ENCODE assay signal across 8 cellular contexts in the genomic region with DNA sequence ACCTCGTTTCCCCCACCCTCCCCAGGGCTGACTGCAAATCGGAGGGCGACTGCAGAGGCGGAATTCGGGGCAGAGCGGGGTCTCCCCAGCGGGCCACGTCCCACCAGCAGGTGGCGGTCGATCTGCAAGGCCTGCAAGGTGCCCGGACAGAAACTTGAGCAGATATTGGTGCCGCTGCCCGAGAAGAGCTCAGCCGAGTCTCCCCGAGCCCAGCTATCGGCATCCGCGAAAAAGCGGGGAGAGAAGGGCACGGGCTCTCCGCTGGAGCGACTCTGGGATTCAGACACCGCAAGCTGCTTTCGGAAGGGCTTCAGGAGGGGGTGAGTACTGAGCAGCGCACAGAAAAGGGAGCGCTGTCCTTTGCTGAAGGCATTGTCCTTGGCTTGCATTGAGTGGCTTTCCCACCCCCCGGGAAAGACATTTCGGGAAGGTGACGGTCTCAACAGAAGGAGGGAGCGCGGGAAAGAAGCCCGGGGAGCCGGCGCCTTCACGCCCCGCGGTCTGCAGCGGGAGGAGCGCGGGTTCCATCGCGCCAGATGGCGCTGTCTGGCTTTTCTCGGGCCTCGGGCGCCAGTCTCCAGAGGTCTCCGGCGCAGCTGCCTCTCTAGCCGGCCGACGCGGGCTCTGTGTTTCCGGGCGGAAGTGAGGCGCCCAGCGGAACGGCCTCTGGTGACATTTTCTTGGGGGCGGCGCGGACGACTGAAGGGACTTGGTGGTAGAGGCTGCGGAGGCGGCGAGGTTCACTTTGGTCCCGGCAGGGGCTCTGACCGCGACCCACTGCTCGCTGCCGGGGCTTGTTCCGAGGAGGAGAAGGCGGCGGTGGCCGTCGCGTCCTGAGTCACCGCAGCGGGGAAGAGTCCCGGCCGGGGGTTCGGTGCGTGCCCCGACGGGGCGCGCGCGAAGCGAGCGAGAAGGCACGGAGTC.
A peak's percentile ranks its signal among the peaks of the same experiment; 100 is the strongest.
DNase-seq lines count a peak whose midpoint lies in the region; ATAC-seq, FAIRE-seq and TF ChIP-seq lines count a peak whose summit lies in the region.

No MANE protein-coding gene starts in this region.

- H3K4me1 ChIP-seq in pancreas: peaks cover 0 to 12% (median 10%) of the 10 kb centered on the region in 3 donors
- peaks cover 0 to 38% (median 10%) of the 10 kb centered on the region in 4 donors for H3K4me1 ChIP-seq in tibial artery

- H3K4me1 Mint-ChIP-seq in activated naive CD8-positive, alpha-beta T cell treated with anti-CD3 and anti-CD28 coated beads, Interleukin-2, amount 10 ng/mL, durations not matched to agents 7 days and 5 days: peaks cover 44% of the 10 kb centered on the region

- H3K36me3 ChIP-seq in pancreas (no peaks in the 10 kb centered on the region), tibial artery (no peaks in the 10 kb centered on the region)

- H3K36me3 Mint-ChIP-seq in activated naive CD8-positive, alpha-beta T cell treated with anti-CD3 and anti-CD28 coated beads, Interleukin-2, amount 10 ng/mL, durations not matched to agents 7 days and 5 days: peaks cover 21% of the 10 kb centered on the region

- DNase-seq in NCI-H1105 (lab: John Stamatoyannopoulos, UW): peak; percentile 94
- peak; percentile 81 for DNase-seq in SKM-1 (lab: John Stamatoyannopoulos, UW; ENCODE audit: unreplicated experiment)
- DNase-seq in activated naive CD8-positive, alpha-beta T cell treated with anti-CD3 and anti-CD28 coated beads, Interleukin-2, amount 10 ng/mL, durations not matched to agents 7 days and 5 days: peak; percentile 96
- DNase-seq in Right ventricle myocardium superior: peak; percentile 97
- DNase-seq in pancreas: peak; percentile 89 to 97 (median 91)
- peak; percentile 94 to 95 for DNase-seq in tibial artery

- no peaks in the 10 kb centered on the region for H3K9me3 Mint-ChIP-seq in activated naive CD8-positive, alpha-beta T cell treated with anti-CD3 and anti-CD28 coated beads, Interleukin-2, amount 10 ng/mL, durations not matched to agents 7 days and 5 days

- H3K27ac Mint-ChIP-seq in activated naive CD8-positive, alpha-beta T cell treated with anti-CD3 and anti-CD28 coated beads, Interleukin-2, amount 10 ng/mL, durations not matched to agents 7 days and 5 days: peak overlapping the region; percentile 99

- peak overlapping the region; percentile 99 for H3K4me3 Mint-ChIP-seq in activated naive CD8-positive, alpha-beta T cell treated with anti-CD3 and anti-CD28 coated beads, Interleukin-2, amount 10 ng/mL, durations not matched to agents 7 days and 5 days

- TF ChIP-seq CTCF in GM12873 (IDR thresholded peaks at IDR 0.05; ENCODE audit: insufficient read depth, low read depth, low read length, missing control alignments) (peak; percentile 96), pancreas (IDR thresholded peaks at IDR 0.05) (peak; percentile 51 to 86 (median 76)), tibial artery (IDR thresholded peaks at IDR 0.05) (peak; percentile 64 to 68)

- H3K27me3 Mint-ChIP-seq in activated naive CD8-positive, alpha-beta T cell treated with anti-CD3 and anti-CD28 coated beads, Interleukin-2, amount 10 ng/mL, durations not matched to agents 7 days and 5 days: no peaks in the 10 kb centered on the region

- intact Hi-C loops in Right ventricle myocardium superior (cut with DNase I) (loop anchor here (5.0 to 10.0 kb wide), 3 partner anchors 94 to 484 kb away; a partner anchor contains a TSS), pancreas (cut with DNase I) (no loop called here), tibial artery (cut with DNase I; ENCODE audit: low total_unique reads) (loop anchor here (5.0 to 10.0 kb wide), 2 partner anchors 311 to 484 kb away; a partner anchor contains a TSS)

- H3K27me3 ChIP-seq in pancreas: no peaks in the 10 kb centered on the region
- H3K27me3 ChIP-seq in tibial artery: no peaks in the 10 kb centered on the region

- POLR2A ChIA-PET in activated naive CD8-positive, alpha-beta T cell treated with anti-CD3 and anti-CD28 coated beads, Interleukin-2, amount 10 ng/mL, durations not matched to agents 7 days and 5 days (lab: Charles Lee): interaction anchor here (0.5 to 2.0 kb wide), 27 partner anchors 8 to 508 kb away, joined by 3 to 41 read pairs (median 4); a partner anchor contains a TSS

- H3K27ac ChIP-seq in pancreas: peak overlapping the region; percentile 69 to 88 (median 85)
- peak overlapping the region; percentile 90 to 92 for H3K27ac ChIP-seq in tibial artery

- H3K4me3 ChIP-seq in pancreas: peak overlapping the region; percentile 90 to 98 (median 98)
- peak overlapping the region; percentile 95 to 100 for H3K4me3 ChIP-seq in tibial artery

- WGBS in pancreas, 2 donors: 0 to 1% methylated on average over 86 to 90 of the region's 90 CpGs

- H3K9me3 ChIP-seq in pancreas: no peaks in the 10 kb centered on the region
- H3K9me3 ChIP-seq in tibial artery: no peaks in the 10 kb centered on the region

- ATAC-seq in HG02678 (IDR thresholded peaks at IDR 0.05; ENCODE audit: unreplicated experiment) (peak; percentile 83), Right ventricle myocardium superior (ENCODE audit: poor library complexity) (peak; percentile 98), pancreas (peak; percentile 98 to 99 (median 98))
- peak; percentile 90 for ATAC-seq in activated naive CD8-positive, alpha-beta T cell treated with anti-CD3 and anti-CD28 coated beads, Interleukin-2, amount 10 ng/mL, durations not matched to agents 7 days and 5 days (ENCODE audit: low read depth)

- FAIRE-seq in pancreas (lab: Jason Lieb, UNC): no peak

Comparison
In these comparisons a context has a peak if more than half of its experiments do, and no peak if none do; other contexts are left out.
1. Peak in every context shown above with its lines: DNase-seq, ATAC-seq, H3K4me3 ChIP-seq and H3K27ac ChIP-seq.
2. intact Hi-C loops: an anchor here in Right ventricle myocardium superior (5.0 to 10.0 kb wide) and tibial artery (5.0 to 10.0 kb wide); none called in pancreas.